In the genomic region with DNA sequence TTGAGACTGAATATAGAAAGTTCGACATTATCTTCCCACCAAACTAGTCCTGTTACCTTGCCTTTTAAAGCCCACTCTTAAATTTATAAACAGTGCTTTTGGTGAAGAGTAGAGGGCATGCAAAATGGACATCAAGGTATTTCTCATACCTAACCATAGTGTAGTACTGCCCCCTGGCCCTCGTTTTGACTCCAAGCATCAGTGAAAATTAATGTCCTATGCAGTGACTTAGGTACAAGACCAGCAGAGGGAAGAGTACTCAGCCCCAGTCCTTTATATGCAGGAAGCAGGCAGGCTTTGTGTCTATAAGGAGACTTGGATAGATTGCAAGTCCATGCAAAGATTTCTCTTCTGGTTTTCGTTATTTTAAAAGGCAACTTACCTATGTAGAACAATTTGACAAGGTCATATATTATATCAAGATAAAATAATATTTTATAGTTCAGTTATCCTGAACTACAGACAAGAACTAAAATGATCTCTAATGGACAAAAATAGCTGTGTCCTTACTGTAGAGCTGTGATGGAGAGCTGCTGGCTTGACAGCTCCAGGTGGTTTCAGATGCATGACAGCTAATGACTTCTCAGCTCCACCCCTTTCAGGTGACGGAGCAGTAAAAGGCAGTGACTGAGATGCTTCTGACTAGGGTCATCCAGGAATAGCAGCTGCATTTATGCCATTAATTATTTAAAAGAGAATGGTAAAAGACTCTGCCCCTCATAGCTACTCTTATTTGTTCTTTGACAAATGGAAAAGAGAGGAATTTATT, we compare ENCODE assay signal across 10 cellular contexts.
DNase-seq lines count a peak whose midpoint lies in the region; ATAC-seq and TF ChIP-seq lines count a peak whose summit lies in the region.
"Had no signal": no experiment of that assay in that cellular context is flagged by ENCODE, and none has a peak within 500 bp of the region (broad histone marks: within the 10 kb centered on the region; RNA-seq: fewer than 3 reads in every experiment).

No MANE protein-coding gene starts in this region.

- H3K4me1 ChIP-seq in BE2C = peaks cover 36% of the 10 kb centered on the region

- H3K27me3 ChIP-seq in BE2C = no peaks in the 10 kb centered on the region
- H3K27me3 ChIP-seq: dorsolateral prefrontal cortex had no signal

- no peaks in the 10 kb centered on the region for H3K9me3 ChIP-seq in BE2C

- DNase-seq in BE2C = peak; percentile 72
- DNase-seq in Jurkat, Clone E6-1 (ENCODE audit: low read depth, low spot score) = peak; percentile 7
- peak; percentile 70 for DNase-seq in NCI-H748 treated with DMSO at 0.1 percent for 48 hours (lab: John Stamatoyannopoulos, UW)
- peak; percentile 29 for DNase-seq in fibroblast of pulmonary artery (ENCODE audit: low read depth)
- DNase-seq in HPDE6-E6E7 (ENCODE audit: extremely low spot score) = no peak
- DNase-seq: CD8-positive, alpha-beta T cell had no signal

- ATAC-seq in HG02840 (IDR thresholded peaks at IDR 0.05; ENCODE audit: low FRiP score, unreplicated experiment) (no peak), GM21786 (IDR thresholded peaks at IDR 0.05; ENCODE audit: unreplicated experiment) (no peak), GM18909 (IDR thresholded peaks at IDR 0.05; ENCODE audit: poor library complexity, unreplicated experiment) (no peak)
- ATAC-seq: CD8-positive, alpha-beta T cell had no signal

- TF ChIP-seq CTCF in BE2C (IDR thresholded peaks at IDR 0.05; ENCODE audit: low read depth, low read length) = peak; percentile 85
- peak; percentile 29 for TF ChIP-seq CTCF in fibroblast of pulmonary artery (IDR thresholded peaks at IDR 0.05; ENCODE audit: low read length, missing control alignments)

- no peaks in the 10 kb centered on the region for H3K36me3 ChIP-seq in BE2C

- H3K4me3 ChIP-seq in BE2C (ENCODE audit: low read depth, low read length) (no peak overlapping the region), fibroblast of pulmonary artery (replicated peaks; ENCODE audit: low read depth, low read length) (no peak overlapping the region)
- H3K4me3 ChIP-seq in Jurkat, Clone E6-1 (ENCODE audit: low read length) = no peak overlapping the region
- H3K4me3 ChIP-seq: dorsolateral prefrontal cortex had no signal
